ENCODE assay signal across 7 cellular contexts in genomic region chr12:47820631-47821345, GRCh38. TPM values are rescaled to one million over a fixed set of nuclear protein-coding genes. Genes with fewer than 3 reads are reported as not detected.
DNase-seq lines count a peak whose midpoint lies in the region; ATAC-seq, FAIRE-seq and TF ChIP-seq lines count a peak whose summit lies in the region.

No MANE protein-coding gene starts in this region.

- CTCF ChIA-PET in Panc1 (lab: Charles Lee): interaction anchor here (0.6 to 0.9 kb wide), 2 partner anchors 17 to 107 kb away, joined by 7 to 11 read pairs; no protein-coding TSS in a partner anchor
- CTCF ChIA-PET in HepG2 (lab: Yijun Ruan, JAX; ENCODE audit: low intra/inter-chr PET ratio, low total read pairs): interaction anchor here (1.1 kb wide), 1 partner anchor 17 kb away, joined by 3 read pairs; no protein-coding TSS in a partner anchor

- no peak overlapping the region for H2AFZ ChIP-seq in HepG2 (ENCODE audit: low read length)

- no peaks in the 10 kb centered on the region for H3K36me3 ChIP-seq in Panc1 (ENCODE audit: control insufficient read depth, insufficient read depth, low read length)
- H3K36me3 ChIP-seq in HepG2 (replicated peaks in 1 of 2; ENCODE audit: control insufficient read depth in 1 of 2, insufficient read depth in 2 of 2, low read length in 2 of 2): no peaks in the 10 kb centered on the region
- H3K36me3 ChIP-seq in subcutaneous abdominal adipose tissue (ENCODE audit: control insufficient read depth in 5 of 5, insufficient read depth in 5 of 5, low read length in 5 of 5): no peaks in the 10 kb centered on the region

- peak; percentile 64 for ATAC-seq in Panc1
- ATAC-seq in HepG2: peak; percentile 74

- TF ChIP-seq RAD21 in HepG2 (CRISPR knock-in tag; IDR thresholded peaks at IDR 0.05): no peak

- H3K79me2 ChIP-seq in HepG2 (ENCODE audit: insufficient read depth, low read length): no peaks in the 10 kb centered on the region

- POLR2A ChIA-PET in Panc1 (lab: Charles Lee): no interaction called here
- POLR2A ChIA-PET in HepG2 (lab: Yijun Ruan, JAX): interaction anchor here (0.6 to 2.9 kb wide), 11 partner anchors 8 to 115 kb away, joined by 3 to 11 read pairs (median 5); partner anchors contain the start of genes RPAP3 and SLC48A1

- H3K9me3 ChIP-seq in Panc1 (ENCODE audit: control insufficient read depth, insufficient read depth, low read depth, low read length): no peaks in the 10 kb centered on the region
- no peaks in the 10 kb centered on the region for H3K9me3 ChIP-seq in HepG2 (ENCODE audit: low read length)
- no peaks in the 10 kb centered on the region for H3K9me3 ChIP-seq in subcutaneous abdominal adipose tissue (ENCODE audit: control insufficient read depth in 5 of 5, low read length in 5 of 5)

- 0 out of 4 replicates have a peak, but pooled peaks of 1 of the 2 experiments have one; percentile 30 for TF ChIP-seq EP300 in HepG2 (IDR thresholded peaks at IDR 0.05; ENCODE audit: low read depth in 2 of 2, low read length in 2 of 2)
- TF ChIP-seq EP300 in HepG2 (CRISPR knock-in tag; IDR thresholded peaks at IDR 0.05; ENCODE audit: borderline replicate concordance): no peak

- H3K4me1 ChIP-seq in Panc1 (ENCODE audit: control insufficient read depth, insufficient read depth, low read length): peaks cover 53% of the 10 kb centered on the region
- peaks cover 49% of the 10 kb centered on the region for H3K4me1 ChIP-seq in HepG2 (ENCODE audit: insufficient read depth, low read length)
- H3K4me1 ChIP-seq in subcutaneous abdominal adipose tissue (ENCODE audit: control insufficient read depth in 5 of 5, insufficient read depth in 5 of 5, low read length in 5 of 5): peaks cover 17 to 91% (median 84%) of the 10 kb centered on the region in 5 donors

- TF ChIP-seq CTCF in Panc1 (IDR thresholded peaks at IDR 0.05) (no peak), HepG2 (CRISPR knock-in tag; IDR thresholded peaks at IDR 0.05) (no peak)

- TF ChIP-seq POLR2A in H54 (IDR thresholded peaks at IDR 0.05; ENCODE audit: low read depth, low read length) (peak; percentile 37; the same call in 1 of the 2 replicates), HepG2 (IDR thresholded peaks at IDR 0.05; ENCODE audit: insufficient read depth in 1 of 2, low read depth in 2 of 2, low read length in 2 of 2) (no peak)

- H3K9ac ChIP-seq in HepG2 (ENCODE audit: insufficient read depth, low read depth, low read length): peak overlapping the region; percentile 84
- H3K9ac ChIP-seq in subcutaneous abdominal adipose tissue (ENCODE audit: low read length in 5 of 5): peak overlapping the region in 3 of 5 donors; percentile 82 to 97 (median 87)

- DNase-seq in H54 (ENCODE audit: insufficient read length, low spot score) (peak; percentile 98), Panc1 (ENCODE audit: low read depth, low spot score) (no peak), dedifferentiated amniotic fluid mesenchymal stem cell (ENCODE audit: extremely low spot score) (peak; percentile 98), HepG2 (ENCODE audit: low spot score) (peak; percentile 88), globus pallidus (ENCODE audit: low spot score) (no peak), NCI-H2107 (lab: John Stamatoyannopoulos, UW) (no peak)

- peaks cover 4% of the 10 kb centered on the region; the same call in 1 of the 2 replicates for H4K20me1 ChIP-seq in HepG2 (ENCODE audit: insufficient read depth, low read length)

- H3K4me3 ChIP-seq in Panc1 (ENCODE audit: low read depth in 2 of 2, low read length in 2 of 2) (peak overlapping the region; percentile 63 to 78), HepG2 (replicated peaks in 1 of 3; ENCODE audit: insufficient read depth in 1 of 3, low read depth in 2 of 3, low read length in 3 of 3) (peak overlapping the region; percentile 69 to 86 (median 78)), subcutaneous abdominal adipose tissue (ENCODE audit: low read depth in 1 of 5, low read length in 5 of 5) (peak overlapping the region; percentile 65 to 91 (median 83))

- in situ Hi-C loops in Panc1 (cut with HindIII; ENCODE audit: low pct_unique_long_range_greater_than_20kb, low sequenced_read_pairs) (no loop called here), HepG2 (cut with HindIII; ENCODE audit: extremely low pct_ligation_motif_present, low pct_unique_long_range_greater_than_20kb) (no loop called here)

- FAIRE-seq in H54 (lab: Jason Lieb, UNC) (peak; percentile 38), HepG2 (lab: Jason Lieb, UNC) (no peak)

- 3% methylated on average over 11 of the region's 17 CpGs for WGBS in HepG2 (ENCODE audit: low lambda C conversion rate)

- intact Hi-C loops in Panc1 (cut with micrococcal nuclease; ENCODE audit: unreplicated experiment): no loop called here
- intact Hi-C loops in HepG2 (cut with micrococcal nuclease; ENCODE audit: unreplicated experiment): loop anchor here (1.0 kb wide), 1 partner anchor 17 kb away; no protein-coding TSS in a partner anchor

- no peaks in the 10 kb centered on the region for H3K27me3 ChIP-seq in Panc1 (ENCODE audit: control insufficient read depth, insufficient read depth, low read length)
- H3K27me3 ChIP-seq in HepG2 (ENCODE audit: control insufficient read depth in 1 of 2, insufficient read depth in 2 of 2, low read length in 2 of 2): peaks cover 0 to 34% of the 10 kb centered on the region in 2 experiments; a peak in 3 of 5 replicates
- H3K27me3 ChIP-seq in subcutaneous abdominal adipose tissue (ENCODE audit: control insufficient read depth in 5 of 5, insufficient read depth in 4 of 5, low read length in 5 of 5): no peaks in the 10 kb centered on the region

- H3K27ac ChIP-seq in Panc1 (ENCODE audit: low read length) (peak overlapping the region; percentile 89), HepG2 (ENCODE audit: extremely low read length, insufficient read depth, low read length) (peak overlapping the region; percentile 65), subcutaneous abdominal adipose tissue (ENCODE audit: low read depth, low read length) (peak overlapping the region; percentile 93)

- peak overlapping the region; percentile 100 for H3K4me2 ChIP-seq in HepG2 (ENCODE audit: low read depth, low read length)

- BruUV-seq in Panc1 (replicated peaks; lab: Mats Ljungman, UMichigan) (no TSS peak), HepG2 (replicated peaks; lab: Mats Ljungman, UMichigan) (TSS peak; percentile 77)

TF ChIP-seq in HepG2, 621 proteins besides CTCF, POLR2A, EP300 and RAD21 (continues in another document):
- TF ChIP-seq SOX6 (IDR thresholded peaks at IDR 0.05) (no peak), SOX6 (CRISPR knock-in tag; IDR thresholded peaks at IDR 0.05) (peak; percentile 9; the same call in 1 of the 2 replicates), HDAC6 (IDR thresholded peaks at IDR 0.05; ENCODE audit: low read depth, low read length) (no peak), FOSL2 (CRISPR knock-in tag; IDR thresholded peaks at IDR 0.05) (peak; percentile 93)

RNA-seq across cellular contexts. Expression of gene HDAC7, which starts 1.1 kb away (rescaled TPM):
- total RNA-seq in Panc1 (2021; ENCODE audit: unreplicated experiment): 84.2 TPM
- 63.0 TPM for polyA plus RNA-seq in Panc1 (2012; ENCODE audit: insufficient read length)
- 3.7 and 4.6 TPM in 2 replicates for total RNA-seq in HepG2 (2016; rRNA removed; fragmentation: Illumina TruSeq; extraction: Trizol)
- 1.5 and 2.7 TPM in 2 replicates for total RNA-seq in HepG2 (2016; cell fraction: cytosol; rRNA removed; fragmentation: Illumina TruSeq; extraction: Trizol; ENCODE audit: low read depth)
- total RNA-seq in HepG2 (2016; cell fraction: insoluble cytoplasmic fraction; rRNA removed; fragmentation: Illumina TruSeq; extraction: Trizol): 3.3 and 5.0 TPM in 2 replicates
- 4.5 and 5.3 TPM in 2 replicates for total RNA-seq in HepG2 (2016; cell fraction: membrane; rRNA removed; fragmentation: Illumina TruSeq; extraction: Trizol)
- 5.2 and 5.6 TPM in 2 replicates for total RNA-seq in HepG2 (2016; cell fraction: nucleus; rRNA removed; fragmentation: Illumina TruSeq; extraction: Trizol)
- polyA plus RNA-seq in HepG2 (2011; rRNA removed): 8.5 and 10.8 TPM in 2 replicates
- polyA plus RNA-seq in HepG2 (2011; cell fraction: cytosol; rRNA removed): 3.4 and 5.9 TPM in 2 replicates
- polyA plus RNA-seq in HepG2 (2011; cell fraction: nucleus; rRNA removed): 44.6 and 61.9 TPM in 2 replicates
- 3.9 and 6.2 TPM in 2 replicates for polyA plus RNA-seq in HepG2 (2012)
- 1.6 and 1.8 TPM in 2 replicates for polyA plus RNA-seq in HepG2 (2016; cell fraction: cytosol; fragmentation: Illumina TruSeq; extraction: Trizol; ENCODE audit: low read depth)
- polyA plus RNA-seq in HepG2 (2016; cell fraction: insoluble cytoplasmic fraction; fragmentation: Illumina TruSeq; extraction: Trizol; ENCODE audit: low read depth): 7.3 and 8.0 TPM in 2 replicates
- 5.0 and 6.0 TPM in 2 replicates for polyA plus RNA-seq in HepG2 (2016; cell fraction: membrane; fragmentation: Illumina TruSeq; extraction: Trizol; ENCODE audit: low read depth)
- polyA plus RNA-seq in HepG2 (2016; cell fraction: nucleus; fragmentation: Illumina TruSeq; extraction: Trizol; ENCODE audit: insufficient read depth, low read depth): 15.8 and 16.2 TPM in 2 replicates
- 11.8 and 35.8 TPM in 2 replicates for polyA minus RNA-seq in HepG2 (2011; rRNA and poly(A)+ RNA removed; ENCODE audit: low replicate concordance)
- 2.3 and 4.6 TPM in 2 replicates for polyA minus RNA-seq in HepG2 (2011; cell fraction: cytosol; rRNA and poly(A)+ RNA removed)
- polyA minus RNA-seq in HepG2 (2011; cell fraction: nucleus; rRNA and poly(A)+ RNA removed): 6.8 and 9.5 TPM in 2 replicates

RNA-seq across cellular contexts. Expression of gene SLC48A1, which starts 47.8 kb away (rescaled TPM):
- 32.0 TPM for total RNA-seq in Panc1 (2021; ENCODE audit: unreplicated experiment)
- 27.4 TPM for polyA plus RNA-seq in Panc1 (2012; ENCODE audit: insufficient read length)
- total RNA-seq in HepG2 (2016; rRNA removed; fragmentation: Illumina TruSeq; extraction: Trizol): 2.6 and 3.7 TPM in 2 replicates
- 2.3 and 3.1 TPM in 2 replicates for total RNA-seq in HepG2 (2016; cell fraction: cytosol; rRNA removed; fragmentation: Illumina TruSeq; extraction: Trizol; ENCODE audit: low read depth)
- 2.3 and 3.4 TPM in 2 replicates for total RNA-seq in HepG2 (2016; cell fraction: insoluble cytoplasmic fraction; rRNA removed; fragmentation: Illumina TruSeq; extraction: Trizol)
- total RNA-seq in HepG2 (2016; cell fraction: membrane; rRNA removed; fragmentation: Illumina TruSeq; extraction: Trizol): 5.0 and 6.3 TPM in 2 replicates
- 2.5 and 2.6 TPM in 2 replicates for total RNA-seq in HepG2 (2016; cell fraction: nucleus; rRNA removed; fragmentation: Illumina TruSeq; extraction: Trizol)
- 2.2 and 3.1 TPM in 2 replicates for polyA plus RNA-seq in HepG2 (2011; rRNA removed)
- 2.4 and 2.6 TPM in 2 replicates for polyA plus RNA-seq in HepG2 (2011; cell fraction: cytosol; rRNA removed)
- 3.1 and 4.1 TPM in 2 replicates for polyA plus RNA-seq in HepG2 (2011; cell fraction: nucleus; rRNA removed)
- polyA plus RNA-seq in HepG2 (2012): 2.1 and 3.5 TPM in 2 replicates
- 3.8 and 3.9 TPM in 2 replicates for polyA plus RNA-seq in HepG2 (2016; cell fraction: cytosol; fragmentation: Illumina TruSeq; extraction: Trizol; ENCODE audit: low read depth)
- 2.6 and 3.2 TPM in 2 replicates for polyA plus RNA-seq in HepG2 (2016; cell fraction: insoluble cytoplasmic fraction; fragmentation: Illumina TruSeq; extraction: Trizol; ENCODE audit: low read depth)
- 6.3 and 6.9 TPM in 2 replicates for polyA plus RNA-seq in HepG2 (2016; cell fraction: membrane; fragmentation: Illumina TruSeq; extraction: Trizol; ENCODE audit: low read depth)
- 5.6 and 6.3 TPM in 2 replicates for polyA plus RNA-seq in HepG2 (2016; cell fraction: nucleus; fragmentation: Illumina TruSeq; extraction: Trizol; ENCODE audit: insufficient read depth, low read depth)
- 5.7 and 45.5 TPM in 2 replicates for polyA minus RNA-seq in HepG2 (2011; rRNA and poly(A)+ RNA removed; ENCODE audit: low replicate concordance)
- 1.5 and 2.1 TPM in 2 replicates for polyA minus RNA-seq in HepG2 (2011; cell fraction: cytosol; rRNA and poly(A)+ RNA removed)
- 1.7 and 2.8 TPM in 2 replicates for polyA minus RNA-seq in HepG2 (2011; cell fraction: nucleus; rRNA and poly(A)+ RNA removed)

Comparison
In these comparisons a context has a peak if more than half of its experiments do, and no peak if none do; other contexts are left out.
1. DNase-seq: peak in H54 (single experiment), dedifferentiated amniotic fluid mesenchymal stem cell (single experiment) and HepG2 (single experiment); none in Panc1 (single experiment), globus pallidus (single experiment) and NCI-H2107 (single experiment).
2. RNA of gene HDAC7, which starts 1.1 kb away (total RNA-seq): 84.2 TPM in Panc1 (single experiment); 1.5 to 5.6 TPM in HepG2; every median in the first group is over 10 times any median in the second.
3. Peak in every context shown above with its lines, with median percentiles within 50 percentile points of each other: H3K27ac ChIP-seq and H3K4me3 ChIP-seq.